Comparison of ENCODE assay signal across 9 cellular contexts in the genomic region with DNA sequence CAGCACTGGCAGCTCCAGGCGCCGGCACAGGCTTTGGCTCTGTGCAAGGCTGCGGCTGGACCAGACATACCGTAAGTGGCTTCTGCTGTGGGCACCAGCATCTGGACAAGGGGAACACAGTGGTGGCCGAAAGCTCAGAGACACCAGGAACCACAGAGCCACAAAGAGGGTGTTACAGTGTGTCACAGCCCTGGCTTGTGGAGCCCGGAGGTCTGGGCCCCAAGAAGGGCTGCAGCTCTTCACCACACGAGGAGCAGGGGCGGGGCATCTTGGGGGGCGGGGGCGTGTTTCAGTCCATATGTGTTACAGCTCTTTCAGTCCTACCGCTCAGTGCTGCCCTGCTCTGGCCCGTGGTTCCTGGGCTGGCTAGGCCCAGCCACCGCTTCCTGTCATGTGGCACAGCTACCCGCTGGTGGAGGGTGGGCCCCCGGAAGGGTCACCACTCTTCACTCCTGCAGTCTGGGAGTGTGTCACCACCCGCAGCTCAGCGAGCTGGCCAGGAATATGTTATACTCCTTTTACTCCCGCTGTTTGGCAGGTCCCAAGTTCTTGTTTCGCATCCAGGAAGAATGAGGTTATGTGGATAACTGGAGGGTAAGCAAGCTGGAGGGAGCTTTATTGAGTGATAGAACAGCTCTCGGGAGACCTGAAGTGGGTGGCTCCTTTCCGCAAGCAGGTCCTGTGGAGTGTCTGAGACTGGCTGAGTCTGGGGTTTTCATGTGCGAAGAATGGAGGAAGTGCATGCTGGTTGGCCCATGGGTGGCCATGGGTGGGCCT. TPM values are rescaled to one million over a fixed set of nuclear protein-coding genes. Genes with fewer than 3 reads are reported as not detected.
A peak's percentile ranks its signal among the peaks of the same experiment; 100 is the strongest.
DNase-seq lines count a peak whose midpoint lies in the region; TF ChIP-seq lines count a peak whose summit lies in the region.
"Had no signal": no experiment of that assay in that cellular context is flagged by ENCODE, and none has a peak within 500 bp of the region (broad histone marks: within the 10 kb centered on the region; RNA-seq: fewer than 3 reads in every experiment).

No MANE protein-coding gene starts in this region.

- peak overlapping the region in 3 of 5 donors; percentile 48 to 87 (median 57) for H3K27ac ChIP-seq in adrenal gland
- H3K27ac ChIP-seq in iPS-18a (ENCODE audit: low read length) = peak overlapping the region; percentile 42

- no peak for TF ChIP-seq CTCF in adrenal gland (IDR thresholded peaks at IDR 0.05)

- peak; percentile 35 for DNase-seq in stimulated activated naive CD4-positive, alpha-beta T cell treated with Interleukin-2 at 50 U/mL for 16 hours (lab: John Stamatoyannopoulos, UW)
- DNase-seq in stimulated activated naive CD4-positive, alpha-beta T cell (lab: John Stamatoyannopoulos, UW) = no peak
- DNase-seq in OCI-M1 (lab: John Stamatoyannopoulos, UW) (peak; percentile 97), adrenal gland (peak; percentile 46 to 84 (median 71)), NCI-H2171 treated with DMSO at 0.1 percent for 48 hours (lab: John Stamatoyannopoulos, UW) (no peak), NCI-H2196 treated with DMSO at 0.1 percent for 48 hours (lab: John Stamatoyannopoulos, UW; ENCODE audit: unreplicated experiment) (no peak)
- peak; percentile 69 for DNase-seq in stimulated activated CD4-positive, alpha-beta T cell treated with anti-CD3 and anti-CD28 coated beads, Interleukin-1b, Interleukin-23, amount 100 ng/mL, for 48 hours

- H3K9ac ChIP-seq in iPS-18a (ENCODE audit: low read length) = peak overlapping the region; percentile 73

- H3K36me3 ChIP-seq in adrenal gland (replicated peaks in 1 of 2) = no peaks in the 10 kb centered on the region
- H3K36me3 ChIP-seq in iPS-18a (ENCODE audit: control insufficient read depth, low read depth, low read length) = no peaks in the 10 kb centered on the region

- peaks cover 7 to 11% of the 10 kb centered on the region in 2 donors for H3K4me1 ChIP-seq in adrenal gland (replicated peaks in 1 of 2)
- H3K4me1 ChIP-seq in iPS-18a (ENCODE audit: control insufficient read depth, low read depth, low read length) = peaks cover 4% of the 10 kb centered on the region

- WGBS in adrenal gland, 4 donors = 69 to 90% (median 74%) methylated on average over 11 to 22 of the region's 22 CpGs

- peak overlapping the region in 1 of 4 donors; percentile 23 for H3K4me3 ChIP-seq in adrenal gland
- H3K4me3 ChIP-seq in iPS-18a (ENCODE audit: low read length) = peak overlapping the region; percentile 82

- no peaks in the 10 kb centered on the region for H3K27me3 ChIP-seq in adrenal gland
- no peaks in the 10 kb centered on the region for H3K27me3 ChIP-seq in iPS-18a (ENCODE audit: control insufficient read depth, insufficient read depth, low read length)

- no peaks in the 10 kb centered on the region for H3K9me3 ChIP-seq in adrenal gland (replicated peaks in 1 of 3)
- H3K9me3 ChIP-seq in iPS-18a (ENCODE audit: control insufficient read depth, low read depth, low read length) = no peaks in the 10 kb centered on the region

- intact Hi-C loops in adrenal gland (cut with DNase I) = no loop called here

- no peak for TF ChIP-seq POLR2A in adrenal gland (IDR thresholded peaks at IDR 0.05)

RNA-seq across cellular contexts. Expression of a gene that starts 3.3 kb away (rescaled TPM):
- total RNA-seq in adrenal gland = 10 to 100 TPM; 13.2 to 42.1 (median 34.9) TPM
- 10 to 100 TPM; 33.5 to 48.7 (median 39.9) TPM for polyA plus RNA-seq in adrenal gland

RNA-seq across cellular contexts. Expression of a gene that starts 15.3 kb away (rescaled TPM):
- 10 to 100 TPM; 23.7 to 31.2 (median 26.8) TPM for total RNA-seq in adrenal gland
- polyA plus RNA-seq in adrenal gland = 10 to 100 TPM in 2 of 3 donors, 1 to 10 TPM in 1; 9.8 to 20.4 (median 11.1) TPM

RNA-seq across cellular contexts. Expression of a gene that starts 49.2 kb away (rescaled TPM):
- 10 to 100 TPM in 5 of 8 donors, 1 to 10 TPM in 3; 5.5 to 17.5 (median 10.7) TPM for total RNA-seq in adrenal gland
- polyA plus RNA-seq in adrenal gland = 10 to 100 TPM; 11.1 to 20.5 (median 14.1) TPM
- total RNA-seq: CD4-positive, CD25-positive, alpha-beta regulatory T cell had no signal

Comparison
In these comparisons a context has a peak if more than half of its experiments do, and no peak if none do; other contexts are left out.
1. DNase-seq: peak in stimulated activated naive CD4-positive, alpha-beta T cell treated with Interleukin-2 at 50 U/mL for 16 hours (single experiment), OCI-M1 (single experiment), adrenal gland (7 of 7) and stimulated activated CD4-positive, alpha-beta T cell treated with anti-CD3 and anti-CD28 coated beads, Interleukin-1b, Interleukin-23, amount 100 ng/mL, for 48 hours (single experiment); none in stimulated activated naive CD4-positive, alpha-beta T cell (0 of 6), NCI-H2171 treated with DMSO at 0.1 percent for 48 hours (single experiment) and NCI-H2196 treated with DMSO at 0.1 percent for 48 hours (single experiment).